19 cellular contexts compared by ENCODE assay signal in genomic region chr2:39657538-39657937, GRCh38. TPM values are rescaled to one million over a fixed set of nuclear protein-coding genes. Genes with fewer than 3 reads are reported as not detected.
DNase-seq lines count a peak whose midpoint lies in the region; ATAC-seq, FAIRE-seq and TF ChIP-seq lines count a peak whose summit lies in the region.
"Had no signal": no experiment of that assay in that cellular context is flagged by ENCODE, and none has a peak within 500 bp of the region (broad histone marks: within the 10 kb centered on the region; RNA-seq: fewer than 3 reads in every experiment).

No MANE protein-coding gene starts in this region.

- H3K27me3 ChIP-seq in gastroesophageal sphincter: no peaks in the 10 kb centered on the region
- H3K27me3 ChIP-seq: BE2C had no signal

- ATAC-seq in gastroesophageal sphincter (no peak), GM18909 (IDR thresholded peaks at IDR 0.05; ENCODE audit: poor library complexity, unreplicated experiment) (no peak)
- ATAC-seq: HCT116 had no signal

- H3K4me3 ChIP-seq in gastroesophageal sphincter: no peak overlapping the region

- no peaks in the 10 kb centered on the region for H3K4me1 ChIP-seq in gastroesophageal sphincter
- H3K4me1 ChIP-seq: BE2C had no signal

- in situ Hi-C loops in G401 (cut with HindIII; ENCODE audit: low sequenced_read_pairs): no loop called here

- no peak for TF ChIP-seq EP300 in gastroesophageal sphincter (IDR thresholded peaks at IDR 0.05)

- peak; percentile 90 for DNase-seq in G401 (ENCODE audit: low spot score)
- no peak for DNase-seq in HTR-8/SVneo (ENCODE audit: insufficient read length, low spot score)
- peak; percentile 94 for DNase-seq in NCI-H69 (lab: John Stamatoyannopoulos, UW)
- peak; percentile 30 to 76 for DNase-seq in cerebellar nuclear complex (lab: John Stamatoyannopoulos, UW)
- no peak for DNase-seq in NCI-H1417 (lab: John Stamatoyannopoulos, UW)
- DNase-seq: ACHN; BE2C; CD4-positive, CD25-positive, alpha-beta regulatory T cell; CD8-positive, alpha-beta memory T cell; COR-L47; GDM1; GOT3; H7; HFFc6 had no signal

- no peak for TF ChIP-seq POLR2A in gastroesophageal sphincter (IDR thresholded peaks at IDR 0.05)

- H3K36me3 ChIP-seq in gastroesophageal sphincter: no peaks in the 10 kb centered on the region
- H3K36me3 ChIP-seq: BE2C had no signal

- H3K9me3 ChIP-seq in gastroesophageal sphincter: no peaks in the 10 kb centered on the region
- H3K9me3 ChIP-seq: BE2C had no signal

- no peak overlapping the region for H3K27ac ChIP-seq in gastroesophageal sphincter

- 92 to 93% methylated on average over 2 to 3 of the region's 4 CpGs for WGBS in gastroesophageal sphincter (ENCODE audit: low coverage in 1 of 2), 2 donors

- FAIRE-seq in HTR-8/SVneo (lab: Jason Lieb, UNC): peak; percentile 49
- FAIRE-seq: A204.1, GM12892 had no signal

- TF ChIP-seq CTCF in gastroesophageal sphincter (IDR thresholded peaks at IDR 0.05): no peak

RNA-seq across cellular contexts. Expression of gene TMEM178A, which starts 8.2 kb away (rescaled TPM):
- 98.4 and 118 TPM in 2 replicates for total RNA-seq in G401 (2014; rRNA removed; shearing (Covaris generic))
- 10 to 100 TPM in 1 of 4 donors, 1 to 10 TPM in 3; 3.4 to 14.6 (median 4.8) TPM for total RNA-seq in gastroesophageal sphincter
- total RNA-seq: CD4-positive, CD25-positive, alpha-beta regulatory T cell; CD8-positive, alpha-beta memory T cell had no signal

Comparison
In these comparisons a context has a peak if more than half of its experiments do, and no peak if none do; other contexts are left out.
1. DNase-seq: peak in G401 (single experiment), NCI-H69 (single experiment) and cerebellar nuclear complex (2 of 2); none in HTR-8/SVneo (single experiment) and NCI-H1417 (0 of 3).